ENCODE assay signal across 7 cellular contexts in genomic region chr12:100229036-100229635, GRCh38. TPM values are rescaled to one million over a fixed set of nuclear protein-coding genes. Genes with fewer than 3 reads are reported as not detected.
A peak's percentile ranks its signal among the peaks of the same experiment; 100 is the strongest.
DNase-seq lines count a peak whose midpoint lies in the region; ATAC-seq, FAIRE-seq and TF ChIP-seq lines count a peak whose summit lies in the region.

No MANE protein-coding gene starts in this region.

- 50% methylated on average over 5 of the region's 5 CpGs for WGBS in K562 (ENCODE audit: insufficient coverage, low coverage, missing lambda C conversion rate)

- H3K4me1 ChIP-seq in K562 (replicated peaks in 1 of 2; ENCODE audit: control insufficient read depth in 2 of 2, insufficient read depth in 2 of 2, low read length in 2 of 2), result no peaks in the 10 kb centered on the region

- TF ChIP-seq POLR2A in K562 (conservative IDR thresholded peaks at IDR 0.05), result no peak

- DNase-seq in GM10248 (ENCODE audit: extremely low spot score) (no peak), M059J (ENCODE audit: low read depth) (peak; percentile 49), K562 (ENCODE audit: extremely low read depth in 1 of 4, low spot score in 3 of 4) (peak in 2 of 4 experiments; percentile 40 to 64), lung microvascular endothelial cell (ENCODE audit: low read depth in 2 of 2) (peak; percentile 1 to 38), NCI-H1436 treated with DMSO at 0.1 percent for 48 hours (lab: John Stamatoyannopoulos, UW) (no peak), glutamatergic neuron (no peak)

- H3K9me3 Mint-ChIP-seq in glutamatergic neuron (ENCODE audit: unreplicated experiment), result peaks cover 2% of the 10 kb centered on the region

- no peak overlapping the region for H3K4me2 ChIP-seq in K562 (ENCODE audit: insufficient read depth, low read length)

- CTCF ChIA-PET in GM10248 (lab: Yijun Ruan, JAX), result interaction anchor here (1.3 to 2.5 kb wide), 5 partner anchors 11 to 326 kb away, joined by 4 to 10 read pairs (median 4); no protein-coding TSS in a partner anchor
- CTCF ChIA-PET in K562 (lab: Yijun Ruan, JAX; ENCODE audit: low intra/inter-chr PET ratio), result no interaction called here

- intact Hi-C loops in K562 (cut with micrococcal nuclease), result loop anchor here (5.0 to 10.0 kb wide), 3 partner anchors 87 to 414 kb away; partner anchors contain the start of gene BLTP3B

- no peak overlapping the region for H3K27ac ChIP-seq in K562 (ENCODE audit: extremely low read depth, low read depth, low read length)

- H3K79me2 ChIP-seq in K562 (ENCODE audit: control insufficient read depth, insufficient read depth, low read length), result no peaks in the 10 kb centered on the region

- H3K36me3 Mint-ChIP-seq in glutamatergic neuron (ENCODE audit: unreplicated experiment), result no peaks in the 10 kb centered on the region

- no peaks in the 10 kb centered on the region for H3K9me3 ChIP-seq in K562 (replicated peaks; ENCODE audit: control insufficient read depth, insufficient read depth, low read depth, low read length)

- TF ChIP-seq EP300 in K562 (IDR thresholded peaks at IDR 0.05; ENCODE audit: low read length), result no peak

- no peaks in the 10 kb centered on the region for H3K27me3 ChIP-seq in K562 (ENCODE audit: control insufficient read depth in 2 of 2, insufficient read depth in 2 of 2, low read length in 2 of 2)

- peaks cover 2% of the 10 kb centered on the region for H3K4me1 Mint-ChIP-seq in glutamatergic neuron (ENCODE audit: low read depth, unreplicated experiment)

- TF ChIP-seq RAD21 in K562 (CRISPR knock-in tag; conservative IDR thresholded peaks at IDR 0.05 in 1 of 2, IDR thresholded peaks at IDR 0.05 in 1 of 2), result peak; percentile 36 to 67; a peak in 3 of 4 replicates

- no peaks in the 10 kb centered on the region for H4K20me1 ChIP-seq in K562 (replicated peaks; ENCODE audit: control insufficient read depth, insufficient read depth, low read length)

- no peak overlapping the region for H3K4me3 Mint-ChIP-seq in glutamatergic neuron (ENCODE audit: unreplicated experiment)

- H3K4me3 ChIP-seq in K562, result no peak overlapping the region

- BruUV-seq in K562 (replicated peaks; lab: Mats Ljungman, UMichigan), result no TSS peak

- H3K36me3 ChIP-seq in K562 (ENCODE audit: control insufficient read depth, insufficient read depth, low read length), result peaks cover 19% of the 10 kb centered on the region

- H3K9ac ChIP-seq in K562 (ENCODE audit: insufficient read depth in 1 of 2, low read depth in 2 of 2, low read length in 2 of 2), result no peak overlapping the region

- TF ChIP-seq CTCF in GM10248 (IDR thresholded peaks at IDR 0.05; ENCODE audit: control extremely low read depth, extremely low read depth, low read depth, missing control alignments), result peak; percentile 1
- TF ChIP-seq CTCF in K562 (IDR thresholded peaks at IDR 0.05 in 2 of 3, conservative IDR thresholded peaks at IDR 0.05 in 1 of 3; ENCODE audit: insufficient read depth in 2 of 3, low read depth in 1 of 3, low read length in 3 of 3), result peak; percentile 50 to 61 (median 50)
- no peak for TF ChIP-seq CTCF in glutamatergic neuron (IDR thresholded peaks at IDR 0.05; ENCODE audit: partially characterized antibody, unreplicated experiment)

- POLR2A ChIA-PET in GM10248 (lab: Yijun Ruan, JAX) (no interaction called here), K562 (lab: Yijun Ruan, JAX) (interaction anchor here (0.6 to 1.1 kb wide), 3 partner anchors 15 to 92 kb away, joined by 3 to 4 read pairs (median 3); no protein-coding TSS in a partner anchor)

- in situ Hi-C loops in K562 (cut with MboI), result no loop called here

- H3K9me1 ChIP-seq in K562 (ENCODE audit: control insufficient read depth, insufficient read depth, low read length), result no peaks in the 10 kb centered on the region

- no peaks in the 10 kb centered on the region for H3K27me3 Mint-ChIP-seq in glutamatergic neuron (ENCODE audit: unreplicated experiment)

- ATAC-seq in K562 (peak; percentile 91), GM18861 (IDR thresholded peaks at IDR 0.05; ENCODE audit: unreplicated experiment) (no peak)

- no peak overlapping the region for H3K27ac Mint-ChIP-seq in glutamatergic neuron (ENCODE audit: unreplicated experiment)

- peak; percentile 54 for FAIRE-seq in K562 (lab: Jason Lieb, UNC)

- H2AFZ ChIP-seq in K562 (ENCODE audit: low read depth, low read length), result no peak overlapping the region

TF ChIP-seq in K562, 482 proteins besides CTCF, POLR2A, EP300 and RAD21 (continues in another document):
- TF ChIP-seq NR1H2 (CRISPR knock-in tag; IDR thresholded peaks at IDR 0.05), result no peak

RNA-seq across cellular contexts. Expression of gene ACTR6, which starts 28.5 kb away (rescaled TPM):
- 24.1 and 28.3 TPM in 2 replicates for total RNA-seq in M059J (2014; rRNA removed; shearing (Covaris generic))
- total RNA-seq in K562 (2011; cell fraction: chromatin; rRNA removed; ENCODE audit: low replicate concordance), result 25.4 and 61.1 TPM in 2 replicates
- 26.3 and 29.0 TPM in 2 replicates for total RNA-seq in K562 (2011; cell fraction: nucleolus; rRNA removed)
- 24.4 and 24.9 TPM in 2 replicates for total RNA-seq in K562 (2011; cell fraction: nucleoplasm; rRNA removed)
- total RNA-seq in K562 (2014; rRNA removed) (25.7 and 26.1 TPM in 2 replicates), K562 (2014; rRNA removed; fragmentation: Illumina TruSeq; extraction: Trizol) (88.6 and 117 TPM in 2 replicates), K562 (2015; rRNA removed; fragmentation: Illumina TruSeq; extraction: Trizol) (42.9 and 49.0 TPM in 2 replicates), K562 (2021) (67.4 and 74.5 TPM in 2 replicates), lung microvascular endothelial cell (6.5 and 7.9 TPM in 2 replicates), glutamatergic neuron (ENCODE audit: unreplicated experiment) (36.0 TPM)
- polyA plus RNA-seq in K562 (2011; rRNA removed) (87.2 and 102 TPM in 2 replicates), K562 (2014; fragmentation: Illumina TruSeq; extraction: Trizol) (58.4 and 70.9 TPM in 2 replicates), K562 (2014; fragmentation: Nextera tagmentation; extraction: Ambion mirVana) (100 to 1,000 TPM in 1 of 2 experiments, 10 to 100 TPM in 1; 99.8 to 109 TPM), K562 (2014; rRNA removed) (42.9 and 44.9 TPM in 2 replicates)
- polyA plus RNA-seq in K562 (2011; cell fraction: cytosol; rRNA removed), result 7.8 and 25.0 TPM in 2 replicates
- polyA plus RNA-seq in K562 (2011; cell fraction: nucleus; rRNA removed), result 13.6 and 23.1 TPM in 2 replicates
- 34.7 and 41.8 TPM in 2 replicates for polyA plus RNA-seq in K562 (2012)
- 32.8 and 37.7 TPM in 2 replicates for polyA minus RNA-seq in K562 (2011; rRNA and poly(A)+ RNA removed)
- polyA minus RNA-seq in K562 (2011; cell fraction: cytosol; rRNA and poly(A)+ RNA removed), result 11.6 and 13.6 TPM in 2 replicates
- 12.9 and 33.0 TPM in 2 replicates for polyA minus RNA-seq in K562 (2011; cell fraction: nucleus; rRNA and poly(A)+ RNA removed)

RNA-seq across cellular contexts. Expression of gene DEPDC4, which starts 37.7 kb away (rescaled TPM):
- 0.94 and 2.1 TPM in 2 replicates for total RNA-seq in M059J (2014; rRNA removed; shearing (Covaris generic))
- total RNA-seq in K562 (2011; cell fraction: chromatin; rRNA removed; ENCODE audit: low replicate concordance), result 2.5 and 13.4 TPM in 2 replicates
- 2.3 and 2.8 TPM in 2 replicates for total RNA-seq in K562 (2011; cell fraction: nucleolus; rRNA removed)
- 5.1 and 5.5 TPM in 2 replicates for total RNA-seq in K562 (2011; cell fraction: nucleoplasm; rRNA removed)
- 3.0 and 3.6 TPM in 2 replicates for total RNA-seq in K562 (2014; rRNA removed)
- 6.9 and 8.8 TPM in 2 replicates for total RNA-seq in K562 (2014; rRNA removed; fragmentation: Illumina TruSeq; extraction: Trizol)
- 4.6 and 5.0 TPM in 2 replicates for total RNA-seq in K562 (2015; rRNA removed; fragmentation: Illumina TruSeq; extraction: Trizol)
- 4.3 and 5.7 TPM in 2 replicates for total RNA-seq in K562 (2021)
- polyA plus RNA-seq in K562 (2011; rRNA removed), result 5.2 and 9.5 TPM in 2 replicates
- polyA plus RNA-seq in K562 (2011; cell fraction: cytosol; rRNA removed), result 0.73 and 1.1 TPM in 2 replicates
- polyA plus RNA-seq in K562 (2011; cell fraction: nucleus; rRNA removed), result 1.8 and 3.6 TPM in 2 replicates
- polyA plus RNA-seq in K562 (2012), result 4.3 and 7.1 TPM in 2 replicates
- polyA plus RNA-seq in K562 (2014; fragmentation: Illumina TruSeq; extraction: Trizol), result 7.3 and 8.3 TPM in 2 replicates
- polyA plus RNA-seq in K562 (2014; fragmentation: Nextera tagmentation; extraction: Ambion mirVana), result 10 to 100 TPM; 11.9 to 13.2 TPM
- polyA plus RNA-seq in K562 (2014; rRNA removed), result 5.6 and 7.4 TPM in 2 replicates
- 4.7 and 9.5 TPM in 2 replicates for polyA minus RNA-seq in K562 (2011; rRNA and poly(A)+ RNA removed)
- polyA minus RNA-seq in K562 (2011; cell fraction: cytosol; rRNA and poly(A)+ RNA removed), result 2.3 and 3.1 TPM in 2 replicates
- polyA minus RNA-seq in K562 (2011; cell fraction: nucleus; rRNA and poly(A)+ RNA removed), result 4.4 TPM in 2 replicates
- total RNA-seq in lung microvascular endothelial cell, result 0.20 and 0.22 TPM in 2 replicates
- 2.0 TPM for total RNA-seq in glutamatergic neuron (ENCODE audit: unreplicated experiment)

RNA-seq across cellular contexts. Expression of gene SCYL2, which starts 37.8 kb away (rescaled TPM):
- total RNA-seq in M059J (2014; rRNA removed; shearing (Covaris generic)), result 33.8 and 50.9 TPM in 2 replicates
- 23.8 and 82.4 TPM in 2 replicates for total RNA-seq in K562 (2011; cell fraction: chromatin; rRNA removed; ENCODE audit: low replicate concordance)
- 8.8 and 13.7 TPM in 2 replicates for total RNA-seq in K562 (2011; cell fraction: nucleolus; rRNA removed)
- total RNA-seq in K562 (2011; cell fraction: nucleoplasm; rRNA removed), result 23.8 and 28.7 TPM in 2 replicates
- total RNA-seq in K562 (2014; rRNA removed), result 27.3 and 28.2 TPM in 2 replicates
- 46.9 and 53.9 TPM in 2 replicates for total RNA-seq in K562 (2014; rRNA removed; fragmentation: Illumina TruSeq; extraction: Trizol)
- 42.3 and 49.0 TPM in 2 replicates for total RNA-seq in K562 (2015; rRNA removed; fragmentation: Illumina TruSeq; extraction: Trizol)
- 35.2 and 39.1 TPM in 2 replicates for total RNA-seq in K562 (2021)
- 24.4 and 32.9 TPM in 2 replicates for polyA plus RNA-seq in K562 (2011; rRNA removed)
- 7.0 and 14.3 TPM in 2 replicates for polyA plus RNA-seq in K562 (2011; cell fraction: cytosol; rRNA removed)
- polyA plus RNA-seq in K562 (2011; cell fraction: nucleus; rRNA removed), result 15.6 and 17.8 TPM in 2 replicates
- polyA plus RNA-seq in K562 (2012), result 21.7 and 31.6 TPM in 2 replicates
- polyA plus RNA-seq in K562 (2014; fragmentation: Illumina TruSeq; extraction: Trizol), result 33.9 and 39.8 TPM in 2 replicates
- polyA plus RNA-seq in K562 (2014; fragmentation: Nextera tagmentation; extraction: Ambion mirVana), result 10 to 100 TPM in 1 of 2 experiments, 1 to 10 TPM in 1; 9.9 to 11.8 TPM
- 18.5 and 18.7 TPM in 2 replicates for polyA plus RNA-seq in K562 (2014; rRNA removed)
- 61.6 and 68.9 TPM in 2 replicates for polyA minus RNA-seq in K562 (2011; rRNA and poly(A)+ RNA removed)
- polyA minus RNA-seq in K562 (2011; cell fraction: cytosol; rRNA and poly(A)+ RNA removed), result 26.4 and 29.7 TPM in 2 replicates
- polyA minus RNA-seq in K562 (2011; cell fraction: nucleus; rRNA and poly(A)+ RNA removed), result 17.4 and 24.2 TPM in 2 replicates
- 31.7 and 34.0 TPM in 2 replicates for total RNA-seq in lung microvascular endothelial cell
- 106 TPM for total RNA-seq in glutamatergic neuron (ENCODE audit: unreplicated experiment)

Comparison
In these comparisons a context has a peak if more than half of its experiments do, and no peak if none do; other contexts are left out.
1. DNase-seq: peak in M059J (single experiment) and lung microvascular endothelial cell (2 of 2); none in GM10248 (single experiment), NCI-H1436 treated with DMSO at 0.1 percent for 48 hours (single experiment) and glutamatergic neuron (single experiment).